Comparison of ENCODE assay signal across 21 cellular contexts in genomic region chr10:82399850-82400249, GRCh38.
DNase-seq lines count a peak whose midpoint lies in the region; ATAC-seq, FAIRE-seq and TF ChIP-seq lines count a peak whose summit lies in the region.
"Had no signal": no experiment of that assay in that cellular context is flagged by ENCODE, and none has a peak within 500 bp of the region (broad histone marks: within the 10 kb centered on the region; RNA-seq: fewer than 3 reads in every experiment).

No MANE protein-coding gene starts in this region.

- POLR2A ChIA-PET in HEK293 (lab: Yijun Ruan, JAX), result no interaction called here

- H3K4me1 ChIP-seq in HEK293 (ENCODE audit: control insufficient read depth, insufficient read depth, low read length) (peaks cover 3% of the 10 kb centered on the region), OCI-LY1 (ENCODE audit: insufficient read depth, low read length, severe bottlenecking) (peaks cover 94% of the 10 kb centered on the region), small intestine (ENCODE audit: control insufficient read depth in 2 of 2, insufficient read depth in 1 of 2, low read depth in 1 of 2, low read length in 1 of 2) (no peaks in the 10 kb centered on the region)
- H3K4me1 ChIP-seq: Caco-2 had no signal

- H3K27me3 ChIP-seq in OCI-LY1 (ENCODE audit: insufficient read depth, low read length) (no peaks in the 10 kb centered on the region), small intestine (ENCODE audit: control insufficient read depth in 2 of 2, insufficient read depth in 2 of 2, low read length in 2 of 2) (no peaks in the 10 kb centered on the region)
- H3K27me3 ChIP-seq: BE2C; BLaER1 treated with 17β-estradiol and CSF1 and Interleukin-3, amounts not matched to agents 10 nM and 100 nM had no signal

- H3K4me3 ChIP-seq in HEK293 (ENCODE audit: low read depth, low read length), result no peak overlapping the region
- no peak overlapping the region for H3K4me3 ChIP-seq in OCI-LY1 (ENCODE audit: low read depth, low read length, poor library complexity, severe bottlenecking)
- H3K4me3 ChIP-seq in small intestine (ENCODE audit: low read depth in 1 of 2, low read length in 2 of 2), result no peak overlapping the region
- H3K4me3 ChIP-seq: BLaER1 treated with 17β-estradiol and CSF1 and Interleukin-3, amounts not matched to agents 10 nM and 100 nM had no signal

- no peaks in the 10 kb centered on the region for H3K79me2 ChIP-seq in OCI-LY1 (ENCODE audit: insufficient read depth, low read length)

- TF ChIP-seq CTCF in HEK293 (tag by site-specific recombination; IDR thresholded peaks at IDR 0.05) (no peak), OCI-LY1 (IDR thresholded peaks at IDR 0.05; ENCODE audit: low read length) (no peak)

- H4K20me1 ChIP-seq in OCI-LY1 (ENCODE audit: insufficient read depth, low read length), result no peaks in the 10 kb centered on the region
- H4K20me1 ChIP-seq: BLaER1 treated with 17β-estradiol and CSF1 and Interleukin-3, amounts not matched to agents 10 nM and 100 nM had no signal

- H3F3A ChIP-seq in OCI-LY1 (ENCODE audit: insufficient read depth, low read length), result no peaks in the 10 kb centered on the region

- no peak for ATAC-seq in SK-N-SH treated with all-trans-retinoic acid at 6 μM for 48 hours
- no peak for ATAC-seq in HG02571 (IDR thresholded peaks at IDR 0.05; ENCODE audit: unreplicated experiment)
- ATAC-seq: CD8-positive, alpha-beta T cell had no signal

- WGBS in small intestine, 3 donors, result 22 to 60% (median 29%) methylated on average over 2 of the region's 2 CpGs

- no peak for DNase-seq in small intestine
- no peak for DNase-seq in retina
- DNase-seq: 8988T; ACHN; BE2C; Caco-2; Calu3; CD4-positive, alpha-beta T cell; CD8-positive, alpha-beta T cell; DMS79 treated with DMSO at 0.1 percent for 48 hours; GF-D8 had no signal

- no peaks in the 10 kb centered on the region for H3K9me2 ChIP-seq in OCI-LY1 (ENCODE audit: low read depth, low read length)

- H3K9me3 ChIP-seq in HEK293 (ENCODE audit: control insufficient read depth, insufficient read depth, low read depth, low read length), result no peaks in the 10 kb centered on the region
- H3K9me3 ChIP-seq in OCI-LY1 (ENCODE audit: low read length), result no peaks in the 10 kb centered on the region
- H3K9me3 ChIP-seq in small intestine (ENCODE audit: control insufficient read depth, low read depth), result no peaks in the 10 kb centered on the region
- H3K9me3 ChIP-seq: BE2C, Caco-2 had no signal

- CTCF ChIA-PET in HEK293 (lab: Yijun Ruan, JAX), result no interaction called here

- peak overlapping the region; percentile 64 for H3K9ac ChIP-seq in OCI-LY1 (ENCODE audit: low read length)
- H3K9ac ChIP-seq: BLaER1 treated with 17β-estradiol and CSF1 and Interleukin-3, amounts not matched to agents 10 nM and 100 nM had no signal

- H3K27ac ChIP-seq in HEK293 (ENCODE audit: extremely low read depth, low read depth, low read length) (no peak overlapping the region), OCI-LY1 (ENCODE audit: low read depth, low read length, poor library complexity, severe bottlenecking) (peak overlapping the region; percentile 90), small intestine (ENCODE audit: low read depth in 1 of 2, low read length in 1 of 2) (no peak overlapping the region)
- H3K27ac ChIP-seq: BLaER1 treated with 17β-estradiol and CSF1 and Interleukin-3, amounts not matched to agents 10 nM and 100 nM; C4-2B had no signal

- H3K36me3 ChIP-seq in HEK293 (ENCODE audit: control insufficient read depth in 2 of 2, insufficient read depth in 1 of 2, low read length in 2 of 2) (no peaks in the 10 kb centered on the region), OCI-LY1 (ENCODE audit: insufficient read depth, low read length) (no peaks in the 10 kb centered on the region), small intestine (ENCODE audit: control insufficient read depth in 2 of 2, insufficient read depth in 2 of 2, low read length in 2 of 2) (no peaks in the 10 kb centered on the region)
- H3K36me3 ChIP-seq: BE2C had no signal

- H3K4me2 ChIP-seq in OCI-LY1 (ENCODE audit: low read length), result peak overlapping the region; percentile 47; the same call in 1 of the 2 replicates

- FAIRE-seq in small intestine (lab: Jason Lieb, UNC), result no peak
- FAIRE-seq: A204.1, D721Med, G401.6, GM12891 had no signal

- no peak overlapping the region for H2AFZ ChIP-seq in OCI-LY1 (ENCODE audit: low read length)

TF ChIP-seq in HEK293, 187 proteins besides CTCF, POLR2A, EP300 and RAD21:
- no peak for TF ChIP-seq ZNF555 (tag by site-specific recombination; conservative IDR thresholded peaks at IDR 0.05)
- peak; percentile 58; the same call in 1 of the 2 replicates for TF ChIP-seq TCF7L2 (IDR thresholded peaks at IDR 0.05; ENCODE audit: borderline replicate concordance, low read depth, low read length)

TF ChIP-seq in SK-N-SH treated with all-trans-retinoic acid at 6 μM for 48 hours, 23 proteins besides CTCF, POLR2A, EP300 and RAD21:
- TF ChIP-seq ARNTL (CRISPR knock-in tag; IDR thresholded peaks at IDR 0.05; ENCODE audit: borderline replicate concordance, low read depth) (no peak), TSHZ2 (CRISPR knock-in tag; IDR thresholded peaks at IDR 0.05) (peak; percentile 94), BACH2 (CRISPR knock-in tag; IDR thresholded peaks at IDR 0.05; ENCODE audit: borderline replicate concordance) (no peak), ISL1 (CRISPR knock-in tag; IDR thresholded peaks at IDR 0.05) (peak; percentile 75), GLIS3 (CRISPR knock-in tag; IDR thresholded peaks at IDR 0.05) (0 out of 2 replicates have a peak, but pooled peaks have one; percentile 55), TCF4 (CRISPR knock-in tag; IDR thresholded peaks at IDR 0.05; ENCODE audit: borderline replicate concordance) (peak; percentile 75), CSRNP3 (CRISPR knock-in tag; IDR thresholded peaks at IDR 0.05) (0 out of 2 replicates have a peak, but pooled peaks have one; percentile 27), ZNF8 (CRISPR knock-in tag; IDR thresholded peaks at IDR 0.05) (no peak), PPARA (CRISPR knock-in tag; IDR thresholded peaks at IDR 0.05; ENCODE audit: borderline replicate concordance) (no peak), ZFP30 (CRISPR knock-in tag; IDR thresholded peaks at IDR 0.05) (no peak)
- TF ChIP-seq, protein P1, sequence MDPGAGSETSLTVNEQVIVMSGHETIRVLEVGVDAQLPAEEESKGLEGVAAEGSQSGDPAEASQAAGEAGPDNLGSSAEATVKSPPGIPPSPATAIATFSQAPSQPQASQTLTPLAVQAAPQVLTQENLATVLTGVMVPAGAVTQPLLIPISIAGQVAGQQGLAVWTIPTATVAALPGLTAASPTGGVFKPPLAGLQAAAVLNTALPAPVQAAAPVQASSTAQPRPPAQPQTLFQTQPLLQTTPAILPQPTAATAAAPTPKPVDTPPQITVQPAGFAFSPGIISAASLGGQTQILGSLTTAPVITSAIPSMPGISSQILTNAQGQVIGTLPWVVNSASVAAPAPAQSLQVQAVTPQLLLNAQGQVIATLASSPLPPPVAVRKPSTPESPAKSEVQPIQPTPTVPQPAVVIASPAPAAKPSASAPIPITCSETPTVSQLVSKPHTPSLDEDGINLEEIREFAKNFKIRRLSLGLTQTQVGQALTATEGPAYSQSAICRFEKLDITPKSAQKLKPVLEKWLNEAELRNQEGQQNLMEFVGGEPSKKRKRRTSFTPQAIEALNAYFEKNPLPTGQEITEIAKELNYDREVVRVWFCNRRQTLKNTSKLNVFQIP (CRISPR knock-in tag; IDR thresholded peaks at IDR 0.05; ENCODE audit: borderline replicate concordance, low read depth), result no peak
